Comparison of ENCODE assay signal across 1 cellular context in genomic region chr12:42124764-42125371, GRCh38.
TF ChIP-seq lines count a peak whose summit lies in the region.

No MANE protein-coding gene starts in this region.

TF ChIP-seq in GM12891, 5 proteins besides CTCF, POLR2A, EP300 and RAD21:
- TF ChIP-seq SPI1 (IDR thresholded peaks at IDR 0.05; ENCODE audit: low read depth, low read length): no peak
- no peak for TF ChIP-seq POU2F2 (IDR thresholded peaks at IDR 0.05; ENCODE audit: low read depth, low read length)
- no peak for TF ChIP-seq POLR2AphosphoS5 (IDR thresholded peaks at IDR 0.05; ENCODE audit: low read depth, low read length)
- no peak for TF ChIP-seq TAF1 (IDR thresholded peaks at IDR 0.05; ENCODE audit: low read depth, low read length)
- no peak for TF ChIP-seq PAX5 (IDR thresholded peaks at IDR 0.05; ENCODE audit: insufficient read depth, low read length, severe bottlenecking)
